In the genomic region with DNA sequence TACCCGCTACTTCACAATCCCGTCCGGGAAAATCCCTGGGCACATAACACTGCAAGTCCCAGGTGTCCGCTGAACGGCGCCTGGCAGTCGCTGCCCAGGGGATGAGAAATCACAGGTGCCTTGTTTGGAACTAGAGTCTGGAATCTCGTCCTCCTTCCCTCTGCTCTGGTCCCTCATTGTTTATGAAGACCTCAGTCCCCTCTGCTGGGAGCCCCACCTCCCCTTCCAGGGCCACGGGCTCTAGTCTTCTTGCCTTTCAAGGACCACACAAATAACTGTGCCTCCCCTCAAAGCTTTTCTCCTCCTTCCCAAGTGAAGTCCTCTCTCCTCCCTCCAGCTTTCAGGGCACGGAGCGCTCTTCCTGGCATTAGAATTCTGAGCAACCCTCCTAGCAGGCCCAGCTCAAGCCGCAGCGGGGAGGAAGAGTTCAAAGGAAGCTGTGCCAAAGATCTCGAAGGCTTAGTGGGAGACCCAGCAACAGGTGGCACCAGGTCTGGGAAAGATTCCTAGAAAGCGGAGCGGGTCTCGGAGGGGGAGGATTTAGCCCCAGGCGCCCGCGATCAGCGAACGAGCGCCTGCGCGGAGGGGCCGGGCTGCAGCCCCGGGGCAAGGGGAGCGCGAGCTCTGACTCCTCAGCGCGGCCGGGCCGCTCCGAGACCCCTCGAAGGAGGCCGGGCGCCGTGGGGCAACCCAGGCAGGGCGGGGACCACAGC, we compare ENCODE assay signal across 8 cellular contexts. TPM values are rescaled to one million over a fixed set of nuclear protein-coding genes. Genes with fewer than 3 reads are reported as not detected.
DNase-seq lines count a peak whose midpoint lies in the region; ATAC-seq and TF ChIP-seq lines count a peak whose summit lies in the region.
"Not testable (repeated sequence)": the region's sequence is repeated elsewhere in the genome, so short reads cannot be mapped to it uniquely, and the experiment has no call there.

No MANE protein-coding gene starts in this region.

- H4K20me1 ChIP-seq in DOHH2 (ENCODE audit: control insufficient read depth, insufficient read depth, low read depth, low read length), result not testable (repeated sequence)

- peaks cover 53% of the 10 kb centered on the region for H3K79me2 ChIP-seq in DOHH2 (ENCODE audit: control insufficient read depth, low read length)

- H3K4me1 ChIP-seq in DOHH2 (ENCODE audit: control insufficient read depth, low read length), result not testable (repeated sequence)
- peaks cover 13% of the 10 kb centered on the region for H3K4me1 ChIP-seq in HUES64 (ENCODE audit: insufficient read depth, low read length)
- H3K4me1 ChIP-seq in subcutaneous abdominal adipose tissue (ENCODE audit: control insufficient read depth in 5 of 5, insufficient read depth in 5 of 5, low read length in 5 of 5), result peaks cover 1 to 15% (median 7%) of the 10 kb centered on the region in 5 donors

- WGBS in HUES64, result 5% methylated on average over 39 of the region's 39 CpGs

- not testable (repeated sequence) for H3K27me3 Mint-ChIP-seq in nephron progenitor cell (ENCODE audit: low read depth, poor library complexity)

- H3K9me2 ChIP-seq in DOHH2 (replicated peaks; ENCODE audit: control insufficient read depth, low read length), result not testable (repeated sequence)

- H3K9me3 Mint-ChIP-seq in nephron progenitor cell, result not testable (repeated sequence)

- not testable (repeated sequence) for TF ChIP-seq CTCF in DOHH2 (IDR thresholded peaks at IDR 0.05; ENCODE audit: low read depth, low read length, poor library complexity, severe bottlenecking); nephron progenitor cell (IDR thresholded peaks at IDR 0.05)

- not testable (repeated sequence) for H3K27me3 ChIP-seq in DOHH2 (ENCODE audit: control insufficient read depth, low read length); HUES64 (ENCODE audit: insufficient read depth, low read length); subcutaneous abdominal adipose tissue (ENCODE audit: control insufficient read depth in 5 of 5, insufficient read depth in 4 of 5, low read length in 5 of 5)

- H3K4me1 Mint-ChIP-seq in nephron progenitor cell, result peaks cover 38% of the 10 kb centered on the region

- H3K4me3 ChIP-seq in DOHH2 (ENCODE audit: low read length) (peak overlapping the region; percentile 89), HUES64 (ENCODE audit: low read length) (peak overlapping the region; percentile 91), SK-N-MC (peak overlapping the region; percentile 82), subcutaneous abdominal adipose tissue (ENCODE audit: low read depth in 1 of 5, low read length in 5 of 5) (peak overlapping the region; percentile 71 to 95 (median 81))

- peak overlapping the region; percentile 89 for H3K27ac Mint-ChIP-seq in nephron progenitor cell

- H3K27ac ChIP-seq in DOHH2 (ENCODE audit: low read depth, low read length); SK-N-MC: not testable (repeated sequence)
- H3K27ac ChIP-seq in HUES64 (ENCODE audit: low read depth, low read length) (peak overlapping the region; percentile 93), subcutaneous abdominal adipose tissue (ENCODE audit: low read depth, low read length) (peak overlapping the region; percentile 84)

- not testable (repeated sequence) for DNase-seq in SK-N-MC (ENCODE audit: low read depth, low spot score)
- DNase-seq in amygdala (lab: John Stamatoyannopoulos, UW) (peak in 36 of 56 donors; percentile 6 to 64 (median 41)), head of caudate nucleus (peak in 39 of 42 donors; percentile 5 to 72 (median 42)), nephron progenitor cell (peak; percentile 61)

- H3K9ac ChIP-seq in HUES64 (ENCODE audit: low read depth, low read length), result peak overlapping the region; percentile 94
- peak overlapping the region; percentile 55 for H3K9ac ChIP-seq in SK-N-MC (ENCODE audit: insufficient read length)
- H3K9ac ChIP-seq in subcutaneous abdominal adipose tissue (ENCODE audit: low read length in 5 of 5), result peak overlapping the region; percentile 77 to 89 (median 86)

- peak overlapping the region; percentile 97 for H3K4me3 Mint-ChIP-seq in nephron progenitor cell

- not testable (repeated sequence) for H3K36me3 ChIP-seq in DOHH2 (ENCODE audit: control insufficient read depth, low read length); HUES64 (ENCODE audit: insufficient read depth, low read length); SK-N-MC (ENCODE audit: insufficient read depth, low read length); subcutaneous abdominal adipose tissue (ENCODE audit: control insufficient read depth in 5 of 5, insufficient read depth in 5 of 5, low read length in 5 of 5)

- intact Hi-C loops in head of caudate nucleus (cut with DNase I), result loop anchor here (10.0 kb wide), 2 partner anchors 161 to 301 kb away; a partner anchor contains a TSS

- peak; percentile 16 for ATAC-seq in GM21825 (IDR thresholded peaks at IDR 0.05; ENCODE audit: unreplicated experiment)

- H3K9me3 ChIP-seq in DOHH2 (ENCODE audit: control insufficient read depth, insufficient read depth, low read length); HUES64 (ENCODE audit: insufficient read depth, low read depth, low read length); SK-N-MC (ENCODE audit: low read depth, low read length); subcutaneous abdominal adipose tissue (ENCODE audit: control insufficient read depth in 5 of 5, low read length in 5 of 5): not testable (repeated sequence)

- peaks cover 15% of the 10 kb centered on the region for H3K36me3 Mint-ChIP-seq in nephron progenitor cell (ENCODE audit: low read depth)

- H3K4me2 ChIP-seq in DOHH2 (ENCODE audit: low read length), result peak overlapping the region; percentile 88

- not testable (repeated sequence) for H3F3A ChIP-seq in DOHH2 (ENCODE audit: control insufficient read depth, insufficient read depth)

RNA-seq across cellular contexts. Expression of a gene that starts 0.9 kb away (rescaled TPM):
- polyA plus RNA-seq in HUES64 (2013, experiment 1 of 2), result 20.4 TPM
- 27.3 TPM for polyA plus RNA-seq in HUES64 (2013, experiment 2 of 2)

RNA-seq across cellular contexts. Expression of a gene that starts 30.3 kb away (rescaled TPM):
- polyA plus RNA-seq in HUES64 (2013, experiment 1 of 2), result 62.1 TPM
- 84.1 TPM for polyA plus RNA-seq in HUES64 (2013, experiment 2 of 2)

RNA-seq across cellular contexts. Expression of a gene that starts 31.7 kb away (rescaled TPM):
- polyA plus RNA-seq in HUES64 (2013, experiment 1 of 2), result 8.0 TPM
- 9.4 TPM for polyA plus RNA-seq in HUES64 (2013, experiment 2 of 2)
